Comparison of ENCODE assay signal across 22 cellular contexts in the genomic region with DNA sequence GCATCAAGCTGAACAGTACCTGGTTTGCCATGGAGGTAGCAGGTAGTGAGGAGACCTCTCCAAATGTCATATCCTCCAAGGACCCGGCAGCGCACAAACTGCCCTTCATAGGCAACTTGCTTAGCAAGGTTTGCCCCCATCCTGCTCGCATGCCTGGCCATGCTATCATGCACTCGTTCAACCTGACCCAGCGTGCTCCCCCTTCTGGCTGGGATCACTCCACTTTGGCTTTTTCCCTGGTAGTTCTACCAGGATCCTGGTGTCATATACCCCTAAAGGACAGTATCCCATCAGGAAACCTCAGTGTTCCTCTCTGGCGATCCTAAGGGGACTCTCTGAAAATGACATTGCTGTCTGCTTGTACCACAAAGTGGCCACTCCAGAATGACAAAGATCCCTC.
"Had no signal": no experiment of that assay in that cellular context is flagged by ENCODE, and none has a peak within 500 bp of the region (broad histone marks: within the 10 kb centered on the region; RNA-seq: fewer than 3 reads in every experiment).

No MANE protein-coding gene starts in this region.

- H3K4me3 ChIP-seq: breast epithelium, skin epidermis, thyroid gland, upper lobe of left lung had no signal

- DNase-seq: activated CD4-positive, alpha-beta T cell treated with anti-CD3 and anti-CD28 coated beads, Interleukin-2, amount 50 U/mL, for 1 hour; activated CD8-positive, alpha-beta memory T cell treated with anti-CD3 and anti-CD28 coated beads, Interleukin-2, amount 10 ng/mL, durations not matched to agents 7 days and 5 days; activated CD8-positive, alpha-beta T cell treated with anti-CD3 and anti-CD28 coated beads for 36 hours; activated T-cell treated with anti-CD3 and anti-CD28 coated beads, Interleukin-2, amount 50 U/mL, for 72 hours; central memory CD4-positive, alpha-beta T cell; foreskin fibroblast; head of caudate nucleus; hippocampal formation; naive B cell; nephron progenitor cell; stimulated activated CD4-positive, alpha-beta T cell treated with anti-CD3 and anti-CD28 coated beads, Interleukin-4, amount 100 ng/mL, for 4 hours; stimulated activated CD8-positive, alpha-beta memory T cell treated with anti-CD3 and anti-CD28 coated beads, Interleukin-4, amount 100 ng/mL, for 48 hours; stimulated activated naive B cell treated with anti-CD40 and anti-IgM and Interleukin-4, amounts not matched to agents 10 μg/mL and 1 μg/mL and 100 μg/mL, for 72 hours; thyroid gland; upper lobe of left lung; WERI-Rb-1 had no signal

- H3K9me3 ChIP-seq: neutrophil, thyroid gland had no signal

- H3K27me3 ChIP-seq: breast epithelium, neutrophil, thyroid gland, upper lobe of left lung had no signal

- ATAC-seq: activated CD8-positive, alpha-beta memory T cell treated with anti-CD3 and anti-CD28 coated beads, Interleukin-2, amount 10 ng/mL, durations not matched to agents 7 days and 5 days; activated CD8-positive, alpha-beta T cell treated with anti-CD3 and anti-CD28 coated beads for 36 hours; activated naive CD4-positive, alpha-beta T cell treated with anti-CD3 and anti-CD28 coated beads, Interleukin-2, amount 50 U/mL, for 72 hours; activated T-cell treated with anti-CD3 and anti-CD28 coated beads, Interleukin-2, amount 50 U/mL, for 72 hours; esophagus mucosa; sciatic nerve; stimulated activated naive B cell treated with anti-CD40 and anti-IgM and Interleukin-4, amounts not matched to agents 10 μg/mL and 1 μg/mL and 100 μg/mL, for 72 hours had no signal

- H3K4me1 ChIP-seq: breast epithelium, thyroid gland, upper lobe of left lung had no signal

- H3K36me3 ChIP-seq: breast epithelium, neutrophil, thyroid gland, upper lobe of left lung, WERI-Rb-1 had no signal

- H3K27ac ChIP-seq: breast epithelium, neutrophil, skin epidermis, thyroid gland, upper lobe of left lung, WERI-Rb-1 had no signal
